ENCODE assay signal across 1 cellular context in the genomic region with DNA sequence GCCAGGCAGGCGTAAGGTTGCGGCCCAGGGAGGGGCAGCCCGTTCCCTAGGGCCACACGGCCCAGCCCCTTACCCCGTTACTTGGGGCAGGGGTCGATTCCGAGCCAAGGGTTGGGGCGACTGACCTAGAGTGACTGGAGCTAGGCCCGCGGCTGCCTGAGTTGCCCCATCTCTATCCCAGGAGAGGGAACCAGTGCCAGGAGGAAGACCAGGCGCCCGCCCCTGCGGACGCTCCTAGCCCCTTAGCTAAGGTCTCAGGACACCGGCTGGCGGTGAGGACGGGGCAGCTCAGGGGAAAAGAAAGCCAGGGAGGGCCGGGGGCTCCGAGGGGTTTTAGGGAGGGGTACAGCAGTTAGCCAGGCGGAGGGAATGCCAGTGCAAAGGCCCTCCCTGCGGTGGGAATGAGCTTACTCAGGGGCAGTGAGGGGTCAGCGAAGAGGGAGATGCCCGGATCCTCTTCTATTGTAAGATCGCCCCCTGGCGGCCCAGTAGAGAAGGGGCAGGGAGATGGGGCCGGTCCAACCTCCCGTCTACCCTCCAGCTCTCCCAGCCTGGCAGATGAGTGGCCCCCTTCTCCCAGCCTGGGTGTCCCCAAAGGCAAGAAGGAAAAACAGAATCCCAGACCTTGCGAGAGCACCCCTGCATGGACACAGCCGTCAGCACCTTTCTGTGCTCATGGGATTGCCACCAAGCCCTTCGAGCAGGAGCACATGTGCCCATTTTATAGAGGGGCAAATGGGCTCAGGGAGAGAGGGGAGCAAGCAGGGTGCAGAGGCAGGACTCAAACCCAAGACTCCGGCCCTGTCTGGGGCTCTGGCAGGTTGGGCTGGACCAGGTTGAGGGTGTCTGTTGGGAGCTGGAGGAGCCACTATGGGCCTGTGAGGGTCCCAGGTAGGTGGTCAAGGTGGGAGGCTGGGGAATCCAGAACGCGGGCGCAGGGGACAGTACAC.
TF ChIP-seq lines count a peak whose summit lies in the region.

No MANE protein-coding gene starts in this region.

TF ChIP-seq in GM12878, 131 proteins besides CTCF, POLR2A, EP300 and RAD21:
- no peak for TF ChIP-seq IKZF1 (conservative IDR thresholded peaks at IDR 0.05)
- TF ChIP-seq GABPA (IDR thresholded peaks at IDR 0.05; ENCODE audit: low read depth) = no peak
- no peak for TF ChIP-seq ELK1 (IDR thresholded peaks at IDR 0.05; ENCODE audit: low read depth, low read length)
- peak; percentile 53; the same call in 1 of the 2 replicates for TF ChIP-seq SMC3 (IDR thresholded peaks at IDR 0.05; ENCODE audit: borderline replicate concordance, low read length)
- no peak for TF ChIP-seq EED (IDR thresholded peaks at IDR 0.05; ENCODE audit: low read depth)
- TF ChIP-seq JUND (IDR thresholded peaks at IDR 0.05; ENCODE audit: low read depth, low read length) = no peak
- TF ChIP-seq SMARCA5 (IDR thresholded peaks at IDR 0.05) = peak; percentile 69; the same call in 1 of the 2 replicates
- TF ChIP-seq HDAC2 (IDR thresholded peaks at IDR 0.05) = no peak
- TF ChIP-seq WRNIP1 (IDR thresholded peaks at IDR 0.05; ENCODE audit: borderline replicate concordance, low read depth, low read length) = no peak
- TF ChIP-seq PKNOX1 (IDR thresholded peaks at IDR 0.05) = no peak
- TF ChIP-seq CEBPZ (IDR thresholded peaks at IDR 0.05; ENCODE audit: low read depth, low read length) = no peak
- no peak for TF ChIP-seq YY1 (IDR thresholded peaks at IDR 0.05; ENCODE audit: low read depth, low read length)
- no peak for TF ChIP-seq ETV6 (conservative IDR thresholded peaks at IDR 0.05 in 1 of 2, IDR thresholded peaks at IDR 0.05 in 1 of 2; ENCODE audit: borderline replicate concordance in 1 of 2, low read depth in 1 of 2)
- no peak for TF ChIP-seq MYC (IDR thresholded peaks at IDR 0.05; ENCODE audit: insufficient read depth, insufficient read length, insufficient replicate concordance, low read length, severe bottlenecking)
- TF ChIP-seq MTA3 (IDR thresholded peaks at IDR 0.05; ENCODE audit: borderline replicate concordance, low read length) = no peak
- TF ChIP-seq NR2C1 (IDR thresholded peaks at IDR 0.05) = no peak
- TF ChIP-seq NR2F1 (conservative IDR thresholded peaks at IDR 0.05) = 0 out of 2 replicates have a peak, but pooled peaks have one; percentile 21
- TF ChIP-seq CHD4 (IDR thresholded peaks at IDR 0.05) = no peak
- TF ChIP-seq NFYA (IDR thresholded peaks at IDR 0.05; ENCODE audit: borderline replicate concordance, low read depth, low read length) = no peak
- no peak for TF ChIP-seq ZNF274 (IDR thresholded peaks at IDR 0.05; ENCODE audit: insufficient read depth, insufficient read length)
- TF ChIP-seq EGR1 (IDR thresholded peaks at IDR 0.05; ENCODE audit: borderline replicate concordance in 1 of 2, low read depth in 2 of 2, low read length in 2 of 2) = no peak
- TF ChIP-seq, protein P1, sequence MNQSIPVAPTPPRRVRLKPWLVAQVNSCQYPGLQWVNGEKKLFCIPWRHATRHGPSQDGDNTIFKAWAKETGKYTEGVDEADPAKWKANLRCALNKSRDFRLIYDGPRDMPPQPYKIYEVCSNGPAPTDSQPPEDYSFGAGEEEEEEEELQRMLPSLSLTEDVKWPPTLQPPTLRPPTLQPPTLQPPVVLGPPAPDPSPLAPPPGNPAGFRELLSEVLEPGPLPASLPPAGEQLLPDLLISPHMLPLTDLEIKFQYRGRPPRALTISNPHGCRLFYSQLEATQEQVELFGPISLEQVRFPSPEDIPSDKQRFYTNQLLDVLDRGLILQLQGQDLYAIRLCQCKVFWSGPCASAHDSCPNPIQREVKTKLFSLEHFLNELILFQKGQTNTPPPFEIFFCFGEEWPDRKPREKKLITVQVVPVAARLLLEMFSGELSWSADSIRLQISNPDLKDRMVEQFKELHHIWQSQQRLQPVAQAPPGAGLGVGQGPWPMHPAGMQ (IDR thresholded peaks at IDR 0.05; ENCODE audit: borderline replicate concordance) = no peak
- no peak for TF ChIP-seq CREM (IDR thresholded peaks at IDR 0.05; ENCODE audit: low read depth)
- no peak for TF ChIP-seq ZNF384 (IDR thresholded peaks at IDR 0.05; ENCODE audit: borderline replicate concordance, low read depth, low read length)
- TF ChIP-seq, protein P2, sequence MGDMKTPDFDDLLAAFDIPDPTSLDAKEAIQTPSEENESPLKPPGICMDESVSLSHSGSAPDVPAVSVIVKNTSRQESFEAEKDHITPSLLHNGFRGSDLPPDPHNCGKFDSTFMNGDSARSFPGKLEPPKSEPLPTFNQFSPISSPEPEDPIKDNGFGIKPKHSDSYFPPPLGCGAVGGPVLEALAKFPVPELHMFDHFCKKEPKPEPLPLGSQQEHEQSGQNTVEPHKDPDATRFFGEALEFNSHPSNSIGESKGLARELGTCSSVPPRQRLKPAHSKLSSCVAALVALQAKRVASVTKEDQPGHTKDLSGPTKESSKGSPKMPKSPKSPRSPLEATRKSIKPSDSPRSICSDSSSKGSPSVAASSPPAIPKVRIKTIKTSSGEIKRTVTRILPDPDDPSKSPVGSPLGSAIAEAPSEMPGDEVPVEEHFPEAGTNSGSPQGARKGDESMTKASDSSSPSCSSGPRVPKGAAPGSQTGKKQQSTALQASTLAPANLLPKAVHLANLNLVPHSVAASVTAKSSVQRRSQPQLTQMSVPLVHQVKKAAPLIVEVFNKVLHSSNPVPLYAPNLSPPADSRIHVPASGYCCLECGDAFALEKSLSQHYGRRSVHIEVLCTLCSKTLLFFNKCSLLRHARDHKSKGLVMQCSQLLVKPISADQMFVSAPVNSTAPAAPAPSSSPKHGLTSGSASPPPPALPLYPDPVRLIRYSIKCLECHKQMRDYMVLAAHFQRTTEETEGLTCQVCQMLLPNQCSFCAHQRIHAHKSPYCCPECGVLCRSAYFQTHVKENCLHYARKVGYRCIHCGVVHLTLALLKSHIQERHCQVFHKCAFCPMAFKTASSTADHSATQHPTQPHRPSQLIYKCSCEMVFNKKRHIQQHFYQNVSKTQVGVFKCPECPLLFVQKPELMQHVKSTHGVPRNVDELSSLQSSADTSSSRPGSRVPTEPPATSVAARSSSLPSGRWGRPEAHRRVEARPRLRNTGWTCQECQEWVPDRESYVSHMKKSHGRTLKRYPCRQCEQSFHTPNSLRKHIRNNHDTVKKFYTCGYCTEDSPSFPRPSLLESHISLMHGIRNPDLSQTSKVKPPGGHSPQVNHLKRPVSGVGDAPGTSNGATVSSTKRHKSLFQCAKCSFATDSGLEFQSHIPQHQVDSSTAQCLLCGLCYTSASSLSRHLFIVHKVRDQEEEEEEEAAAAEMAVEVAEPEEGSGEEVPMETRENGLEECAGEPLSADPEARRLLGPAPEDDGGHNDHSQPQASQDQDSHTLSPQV (IDR thresholded peaks at IDR 0.05) = no peak
- no peak for TF ChIP-seq FOXM1 (IDR thresholded peaks at IDR 0.05; ENCODE audit: low read depth, low read length)
TF ChIP-seq in GM12878: peak in this region for 3.
